Comparison of ENCODE assay signal across 11 cellular contexts in the genomic region with DNA sequence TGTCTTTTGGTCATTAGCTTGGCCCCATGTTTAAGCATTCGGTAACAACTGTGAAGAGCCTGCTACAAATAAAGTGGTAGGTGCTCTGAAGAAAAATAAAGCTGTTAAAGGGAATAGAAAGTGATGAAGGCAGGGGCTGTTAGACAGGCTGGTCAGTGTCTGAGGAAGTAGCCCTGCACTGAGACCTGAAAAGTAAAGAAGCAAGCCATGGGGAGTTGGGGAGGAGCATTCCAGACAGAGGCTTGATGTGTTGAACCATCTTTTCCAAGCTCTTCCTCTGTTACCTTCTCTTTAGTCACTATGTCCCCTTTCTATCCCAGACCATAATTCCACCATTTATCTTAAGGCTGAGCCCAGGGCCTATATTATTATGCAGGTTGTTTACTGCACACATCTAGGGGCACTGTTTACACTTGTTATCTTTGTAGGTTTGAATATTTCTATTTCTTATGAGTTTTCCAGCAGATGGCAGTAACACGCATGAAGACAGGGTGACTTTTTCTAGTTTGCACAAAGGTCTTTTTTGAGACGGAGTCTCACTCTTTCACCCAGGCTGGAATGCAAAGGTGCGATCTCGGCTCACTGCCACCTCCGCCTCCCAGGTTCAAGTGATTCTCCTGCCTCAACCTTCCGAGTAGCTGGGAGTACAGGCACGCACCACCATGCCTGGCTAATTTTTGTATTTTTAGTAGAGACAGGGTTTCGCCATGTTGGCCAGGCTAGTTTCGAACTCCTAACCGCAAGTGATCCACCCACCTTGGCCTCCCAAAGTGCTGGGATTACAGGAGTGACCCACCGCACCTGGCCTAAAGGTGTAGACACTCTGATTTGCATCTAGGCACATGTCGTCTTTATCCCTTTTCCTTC. TPM values are rescaled to one million over a fixed set of nuclear protein-coding genes. Genes with fewer than 3 reads are reported as not detected.
DNase-seq lines count a peak whose midpoint lies in the region; ATAC-seq and TF ChIP-seq lines count a peak whose summit lies in the region.
"Had no signal": no experiment of that assay in that cellular context is flagged by ENCODE, and none has a peak within 500 bp of the region (broad histone marks: within the 10 kb centered on the region; RNA-seq: fewer than 3 reads in every experiment).

No MANE protein-coding gene starts in this region.

- H3K9me3 Mint-ChIP-seq in activated T-cell treated with anti-CD3 and anti-CD28 coated beads, Interleukin-2, amount 50 U/mL, for 72 hours: no peaks in the 10 kb centered on the region
- H3K9me3 Mint-ChIP-seq in CD8-positive, alpha-beta T cell: no peaks in the 10 kb centered on the region
- H3K9me3 Mint-ChIP-seq in activated T-helper 1 cell treated with anti-CD3 and anti-CD28 coated beads, Interleukin-12 subunit alpha, Interleukin-12 subunit beta, Interleukin-2, Interleukin-4 antibody, amounts not matched to agents 30 ng/mL and 10 ng/mL and 1 ng/mL, durations not matched to agents 14 hours and 24 hours and 36 hours: no peaks in the 10 kb centered on the region

- DNase-seq in heart right ventricle: no peak
- no peak for DNase-seq in Right ventricle myocardium superior
- peak; percentile 34 for DNase-seq in hepatocyte (ENCODE audit: low spot score)
- DNase-seq in activated T-cell treated with anti-CD3 and anti-CD28 coated beads, Interleukin-2, amount 50 U/mL, for 72 hours: no peak
- no peak for DNase-seq in activated CD4-positive, CD25-positive, alpha-beta regulatory T cell (lab: John Stamatoyannopoulos, UW)
- no peak for DNase-seq in CD8-positive, alpha-beta T cell
- DNase-seq in activated T-helper 1 cell treated with anti-CD3 and anti-CD28 coated beads, Interleukin-12 subunit alpha, Interleukin-12 subunit beta, Interleukin-2, Interleukin-4 antibody, amounts not matched to agents 30 ng/mL and 10 ng/mL and 1 ng/mL, durations not matched to agents 14 hours and 24 hours and 36 hours (ENCODE audit: low spot score): no peak
- DNase-seq: NCI-H2171, nucleus accumbens had no signal

- no peak overlapping the region for H3K4me3 Mint-ChIP-seq in activated T-cell treated with anti-CD3 and anti-CD28 coated beads, Interleukin-2, amount 50 U/mL, for 72 hours
- H3K4me3 Mint-ChIP-seq in CD8-positive, alpha-beta T cell: no peak overlapping the region
- no peak overlapping the region for H3K4me3 Mint-ChIP-seq in activated T-helper 1 cell treated with anti-CD3 and anti-CD28 coated beads, Interleukin-12 subunit alpha, Interleukin-12 subunit beta, Interleukin-2, Interleukin-4 antibody, amounts not matched to agents 30 ng/mL and 10 ng/mL and 1 ng/mL, durations not matched to agents 14 hours and 24 hours and 36 hours

- H3K9me3 ChIP-seq in heart right ventricle (no peaks in the 10 kb centered on the region), SU-DHL-6 (ENCODE audit: insufficient read depth, low read length) (no peaks in the 10 kb centered on the region), hepatocyte (ENCODE audit: low read depth) (no peaks in the 10 kb centered on the region)
- H3K9me3 ChIP-seq in CD8-positive, alpha-beta T cell (ENCODE audit: low read length): no peaks in the 10 kb centered on the region
- H3K9me3 ChIP-seq: BLaER1 had no signal

- H3K36me3 Mint-ChIP-seq in activated T-cell treated with anti-CD3 and anti-CD28 coated beads, Interleukin-2, amount 50 U/mL, for 72 hours (ENCODE audit: insufficient read depth in 2 of 2): no peaks in the 10 kb centered on the region
- H3K36me3 Mint-ChIP-seq in CD8-positive, alpha-beta T cell: peaks cover 8% of the 10 kb centered on the region
- no peaks in the 10 kb centered on the region for H3K36me3 Mint-ChIP-seq in activated T-helper 1 cell treated with anti-CD3 and anti-CD28 coated beads, Interleukin-12 subunit alpha, Interleukin-12 subunit beta, Interleukin-2, Interleukin-4 antibody, amounts not matched to agents 30 ng/mL and 10 ng/mL and 1 ng/mL, durations not matched to agents 14 hours and 24 hours and 36 hours (ENCODE audit: low read depth)

- H3K9me2 ChIP-seq in SU-DHL-6 (replicated peaks; ENCODE audit: insufficient read depth, low read length) (no peaks in the 10 kb centered on the region), hepatocyte (replicated peaks; ENCODE audit: insufficient read depth) (no peaks in the 10 kb centered on the region)

- intact Hi-C loops in heart right ventricle (cut with DNase I) (loop anchor here in 1 of 10 donors (10.0 kb wide), 2 partner anchors 111 to 261 kb away; no protein-coding TSS in a partner anchor), Right ventricle myocardium superior (cut with DNase I) (no loop called here)
- intact Hi-C loops in CD8-positive, alpha-beta T cell (cut with DNase I, micrococcal nuclease): no loop called here
- intact Hi-C loops in activated T-helper 1 cell treated with anti-CD3 and anti-CD28 coated beads, Interleukin-12 subunit alpha, Interleukin-12 subunit beta, Interleukin-2, Interleukin-4 antibody, amounts not matched to agents 30 ng/mL and 10 ng/mL and 1 ng/mL, durations not matched to agents 14 hours and 24 hours and 36 hours (cut with micrococcal nuclease): no loop called here

- 0 out of 2 replicates have a peak, but pooled peaks cover 3% of the 10 kb centered on the region for H3F3A ChIP-seq in SU-DHL-6 (ENCODE audit: insufficient read depth)

- H3K27ac ChIP-seq in heart right ventricle (no peak overlapping the region), SU-DHL-6 (ENCODE audit: low read depth, low read length) (no peak overlapping the region), hepatocyte (no peak overlapping the region)
- H3K27ac ChIP-seq in CD8-positive, alpha-beta T cell (ENCODE audit: low read depth, low read length): no peak overlapping the region
- H3K27ac ChIP-seq: BLaER1 had no signal

- H3K4me3 ChIP-seq in heart right ventricle: no peak overlapping the region
- H3K4me3 ChIP-seq in SU-DHL-6 (ENCODE audit: insufficient read depth, low read length, poor library complexity, severe bottlenecking): no peak overlapping the region
- H3K4me3 ChIP-seq in hepatocyte: no peak overlapping the region
- no peak overlapping the region for H3K4me3 ChIP-seq in CD8-positive, alpha-beta T cell (ENCODE audit: low read depth, low read length)
- H3K4me3 ChIP-seq: BLaER1 had no signal

- POLR2A ChIA-PET in CD8-positive, alpha-beta T cell (lab: Charles Lee): no interaction called here

- H4K20me1 ChIP-seq in SU-DHL-6 (ENCODE audit: low read depth, low read length): no peaks in the 10 kb centered on the region
- no peaks in the 10 kb centered on the region for H4K20me1 ChIP-seq in hepatocyte (ENCODE audit: insufficient read depth, poor library complexity, severe bottlenecking)

- H3K79me2 ChIP-seq in SU-DHL-6 (ENCODE audit: insufficient read depth, low read length): peaks cover 16% of the 10 kb centered on the region
- peaks cover 25% of the 10 kb centered on the region for H3K79me2 ChIP-seq in hepatocyte

- ATAC-seq in heart right ventricle (peak in 1 of 8 donors; percentile 14), Right ventricle myocardium superior (ENCODE audit: poor library complexity) (no peak)
- ATAC-seq in activated T-cell treated with anti-CD3 and anti-CD28 coated beads, Interleukin-2, amount 50 U/mL, for 72 hours (replicated peaks in 1 of 2): no peak
- no peak for ATAC-seq in CD8-positive, alpha-beta T cell

- no peak overlapping the region for H3K9ac ChIP-seq in SU-DHL-6 (ENCODE audit: low read length)
- H3K9ac ChIP-seq: BLaER1 had no signal

- WGBS in heart right ventricle, 2 donors: 87 to 89% methylated on average over 13 of the region's 13 CpGs
- WGBS in hepatocyte (ENCODE audit: low lambda C conversion rate, missing lambda C conversion rate): 81% methylated on average over 13 of the region's 13 CpGs

- H3K36me3 ChIP-seq in heart right ventricle (peaks cover 0 to 23% (median 5%) of the 10 kb centered on the region in 9 donors), SU-DHL-6 (ENCODE audit: low read length) (no peaks in the 10 kb centered on the region), hepatocyte (replicated peaks; ENCODE audit: insufficient read depth, low read depth) (peaks cover 2% of the 10 kb centered on the region)
- H3K36me3 ChIP-seq in CD8-positive, alpha-beta T cell (ENCODE audit: insufficient read depth, low read length): no peaks in the 10 kb centered on the region

- TF ChIP-seq CTCF in heart right ventricle (IDR thresholded peaks at IDR 0.05) (peak in 5 of 9 donors; percentile 11 to 29 (median 22)), SU-DHL-6 (IDR thresholded peaks at IDR 0.05; ENCODE audit: insufficient read depth, low read length, poor library complexity, severe bottlenecking) (peak; percentile 38), hepatocyte (IDR thresholded peaks at IDR 0.05; ENCODE audit: poor library complexity) (peak; percentile 53)
- no peak for TF ChIP-seq CTCF in CD8-positive, alpha-beta T cell (IDR thresholded peaks at IDR 0.05)

- H3K27ac Mint-ChIP-seq in activated T-cell treated with anti-CD3 and anti-CD28 coated beads, Interleukin-2, amount 50 U/mL, for 72 hours: no peak overlapping the region
- no peak overlapping the region for H3K27ac Mint-ChIP-seq in CD8-positive, alpha-beta T cell
- H3K27ac Mint-ChIP-seq in activated T-helper 1 cell treated with anti-CD3 and anti-CD28 coated beads, Interleukin-12 subunit alpha, Interleukin-12 subunit beta, Interleukin-2, Interleukin-4 antibody, amounts not matched to agents 30 ng/mL and 10 ng/mL and 1 ng/mL, durations not matched to agents 14 hours and 24 hours and 36 hours: no peak overlapping the region

- CTCF ChIA-PET in CD8-positive, alpha-beta T cell (lab: Charles Lee): interaction anchor here (0.6 to 1.5 kb wide), 3 partner anchors 9 to 931 kb away, joined by 3 to 4 read pairs (median 3); no protein-coding TSS in a partner anchor

- no peaks in the 10 kb centered on the region for H3K27me3 Mint-ChIP-seq in activated T-cell treated with anti-CD3 and anti-CD28 coated beads, Interleukin-2, amount 50 U/mL, for 72 hours (ENCODE audit: low read depth)
- H3K27me3 Mint-ChIP-seq in CD8-positive, alpha-beta T cell (ENCODE audit: low read depth): no peaks in the 10 kb centered on the region
- no peaks in the 10 kb centered on the region for H3K27me3 Mint-ChIP-seq in activated T-helper 1 cell treated with anti-CD3 and anti-CD28 coated beads, Interleukin-12 subunit alpha, Interleukin-12 subunit beta, Interleukin-2, Interleukin-4 antibody, amounts not matched to agents 30 ng/mL and 10 ng/mL and 1 ng/mL, durations not matched to agents 14 hours and 24 hours and 36 hours (ENCODE audit: insufficient read depth)

- no peaks in the 10 kb centered on the region for H3K4me1 Mint-ChIP-seq in activated T-cell treated with anti-CD3 and anti-CD28 coated beads, Interleukin-2, amount 50 U/mL, for 72 hours (ENCODE audit: low read depth)
- H3K4me1 Mint-ChIP-seq in CD8-positive, alpha-beta T cell (ENCODE audit: low read depth): no peaks in the 10 kb centered on the region
- no peaks in the 10 kb centered on the region for H3K4me1 Mint-ChIP-seq in activated T-helper 1 cell treated with anti-CD3 and anti-CD28 coated beads, Interleukin-12 subunit alpha, Interleukin-12 subunit beta, Interleukin-2, Interleukin-4 antibody, amounts not matched to agents 30 ng/mL and 10 ng/mL and 1 ng/mL, durations not matched to agents 14 hours and 24 hours and 36 hours (ENCODE audit: low read depth)

- H2AFZ ChIP-seq in SU-DHL-6 (ENCODE audit: low read depth, low read length, severe bottlenecking): no peak overlapping the region
- H2AFZ ChIP-seq in hepatocyte: no peak overlapping the region

- H3K4me1 ChIP-seq in heart right ventricle: peaks cover 0 to 5% (median 0%) of the 10 kb centered on the region in 9 donors
- H3K4me1 ChIP-seq in hepatocyte (ENCODE audit: insufficient read depth): no peaks in the 10 kb centered on the region
- no peaks in the 10 kb centered on the region for H3K4me1 ChIP-seq in CD8-positive, alpha-beta T cell (ENCODE audit: insufficient read depth, low read length)

- H3K4me2 ChIP-seq in SU-DHL-6 (ENCODE audit: low read depth, low read length, poor library complexity, severe bottlenecking): no peak overlapping the region
- H3K4me2 ChIP-seq in hepatocyte: no peak overlapping the region
- H3K4me2 ChIP-seq: BLaER1 had no signal

- no peaks in the 10 kb centered on the region for H3K27me3 ChIP-seq in heart right ventricle
- H3K27me3 ChIP-seq in SU-DHL-6 (ENCODE audit: low read length): no peaks in the 10 kb centered on the region
- H3K27me3 ChIP-seq in hepatocyte: no peaks in the 10 kb centered on the region
- H3K27me3 ChIP-seq in CD8-positive, alpha-beta T cell (ENCODE audit: insufficient read depth, low read length): no peaks in the 10 kb centered on the region
- H3K27me3 ChIP-seq: BLaER1 had no signal

RNA-seq across cellular contexts. Expression of gene ZFTA, which starts 23.0 kb away (rescaled TPM):
- total RNA-seq in heart right ventricle (10 to 100 TPM in 4 of 10 donors, 1 to 10 TPM in 6; 6.8 to 14.3 (median 8.9) TPM), Right ventricle myocardium superior (12.5 TPM), hepatocyte (41.8 and 44.1 TPM in 2 replicates)
- polyA plus RNA-seq in heart right ventricle (1 to 10 TPM; 4.6 to 7.5 TPM), hepatocyte (12.3 and 14.7 TPM in 2 replicates)
- 1 to 10 TPM; 4.0 to 6.9 TPM for total RNA-seq in activated T-cell treated with anti-CD3 and anti-CD28 coated beads, Interleukin-2, amount 50 U/mL, for 72 hours
- 1 to 10 TPM; 3.2 to 5.7 TPM for total RNA-seq in CD8-positive, alpha-beta T cell
- 3.8 and 5.3 TPM in 2 replicates for total RNA-seq in activated T-helper 1 cell treated with anti-CD3 and anti-CD28 coated beads, Interleukin-12 subunit alpha, Interleukin-12 subunit beta, Interleukin-2, Interleukin-4 antibody, amounts not matched to agents 30 ng/mL and 10 ng/mL and 1 ng/mL, durations not matched to agents 14 hours and 24 hours and 36 hours
